9 cellular contexts compared by ENCODE assay signal in genomic region chr6:106513813-106514212, GRCh38.
DNase-seq lines count a peak whose midpoint lies in the region; ATAC-seq and TF ChIP-seq lines count a peak whose summit lies in the region.
"Had no signal": no experiment of that assay in that cellular context is flagged by ENCODE, and none has a peak within 500 bp of the region (broad histone marks: within the 10 kb centered on the region; RNA-seq: fewer than 3 reads in every experiment).

No MANE protein-coding gene starts in this region.

- CTCF ChIA-PET in CD4-positive, alpha-beta T cell (lab: Charles Lee) = interaction anchor here (1.4 to 6.5 kb wide), 4 partner anchors 9 to 53 kb away, joined by 3 to 89 read pairs (median 42); no protein-coding TSS in a partner anchor

- H3K27ac Mint-ChIP-seq in CD4-positive, alpha-beta T cell = peak overlapping the region; percentile 97

- no peaks in the 10 kb centered on the region for H3K9me3 Mint-ChIP-seq in CD4-positive, alpha-beta T cell

- H3K4me3 ChIP-seq in HFF-Myc (replicated peaks; ENCODE audit: low read depth, low read length) = peak overlapping the region; percentile 69
- peak overlapping the region; percentile 74 for H3K4me3 ChIP-seq in astrocyte of the cerebellum (ENCODE audit: low read depth, low read length)
- H3K4me3 ChIP-seq in muscle layer of duodenum (ENCODE audit: low read depth in 1 of 2, low read length in 2 of 2) = peak overlapping the region; percentile 62 to 94

- H3K4me1 ChIP-seq in muscle layer of duodenum (ENCODE audit: control insufficient read depth in 1 of 2, insufficient read depth in 2 of 2, low read length in 2 of 2) = peaks cover 0 to 28% of the 10 kb centered on the region in 2 donors

- H3K9me3 ChIP-seq in CD4-positive, alpha-beta T cell (ENCODE audit: control insufficient read depth, low read length) = no peaks in the 10 kb centered on the region
- no peaks in the 10 kb centered on the region for H3K9me3 ChIP-seq in muscle layer of duodenum (ENCODE audit: control insufficient read depth in 1 of 2, low read length in 2 of 2)

- intact Hi-C loops in CD4-positive, alpha-beta T cell (cut with DNase I, micrococcal nuclease) = loop anchor here (1.0 to 10.0 kb wide), 6 partner anchors 7 to 1659 kb away; partner anchors contain the start of genes HACE1 (in 1 of the 2), QRSL1 (in 1 of the 2) and RTN4IP1 (in 1 of the 2)

- no peak for DNase-seq in CD4-positive, alpha-beta T cell
- DNase-seq in HFF-Myc (ENCODE audit: extremely low read depth, low read depth) = no peak
- DNase-seq in astrocyte of the cerebellum (ENCODE audit: low read depth) = no peak
- DNase-seq in midbrain (lab: John Stamatoyannopoulos, UW) = no peak
- DNase-seq in activated CD8-positive, alpha-beta memory T cell treated with anti-CD3 and anti-CD28 coated beads, Interleukin-2, amount 50 U/mL, for 4 hours = no peak
- no peak for DNase-seq in RPMI8226
- DNase-seq in SIG-M5 (lab: John Stamatoyannopoulos, UW) = no peak
- DNase-seq: activated CD4-positive, alpha-beta T cell treated with anti-CD3 and anti-CD28 coated beads, Interleukin-2, amount 50 U/mL, for 48 hours had no signal

- H3K27ac ChIP-seq in CD4-positive, alpha-beta T cell (ENCODE audit: low read depth, low read length) = peak overlapping the region; percentile 56
- H3K27ac ChIP-seq in muscle layer of duodenum (ENCODE audit: low read length) = peak overlapping the region; percentile 82

- peaks cover 12% of the 10 kb centered on the region for H3K27me3 Mint-ChIP-seq in CD4-positive, alpha-beta T cell

- in situ Hi-C loops in astrocyte of the cerebellum (cut with HindIII; ENCODE audit: low sequenced_read_pairs) = no loop called here

- no peak for ATAC-seq in CD4-positive, alpha-beta T cell (ENCODE audit: poor library complexity)

- POLR2A ChIA-PET in CD4-positive, alpha-beta T cell (lab: Charles Lee) = interaction anchor here (0.9 to 6.8 kb wide), 7 partner anchors 10 to 188 kb away, joined by 3 to 248 read pairs (median 9); partner anchors contain the start of gene ATG5

- H3K4me3 Mint-ChIP-seq in CD4-positive, alpha-beta T cell = peak overlapping the region; percentile 96

- no peaks in the 10 kb centered on the region for H3K27me3 ChIP-seq in CD4-positive, alpha-beta T cell (ENCODE audit: control insufficient read depth, insufficient read depth, low read length)
- H3K27me3 ChIP-seq in muscle layer of duodenum (ENCODE audit: low read depth, low read length) = peaks cover 3% of the 10 kb centered on the region

- peaks cover 67% of the 10 kb centered on the region for H3K4me1 Mint-ChIP-seq in CD4-positive, alpha-beta T cell (ENCODE audit: low read depth)

- H3K36me3 Mint-ChIP-seq in CD4-positive, alpha-beta T cell (ENCODE audit: low read depth) = peaks cover 22% of the 10 kb centered on the region

- no peak for TF ChIP-seq CTCF in CD4-positive, alpha-beta T cell (IDR thresholded peaks at IDR 0.05)
- no peak for TF ChIP-seq CTCF in HFF-Myc (IDR thresholded peaks at IDR 0.05; ENCODE audit: low read depth, low read length, missing control alignments)
- TF ChIP-seq CTCF in astrocyte of the cerebellum (IDR thresholded peaks at IDR 0.05; ENCODE audit: low read depth, low read length, missing control alignments) = no peak

- H3K36me3 ChIP-seq in muscle layer of duodenum (ENCODE audit: control insufficient read depth in 1 of 2, insufficient read depth in 2 of 2, low read length in 2 of 2) = no peaks in the 10 kb centered on the region
